Comparison of ENCODE assay signal across 1 cellular context in genomic region chr2:168652997-168653906, GRCh38.
TF ChIP-seq lines count a peak whose summit lies in the region.

No MANE protein-coding gene starts in this region.

TF ChIP-seq in HepG2, 621 proteins besides CTCF, POLR2A, EP300 and RAD21 (continued from another document):
- TF ChIP-seq SCMH1 (CRISPR knock-in tag; IDR thresholded peaks at IDR 0.05; ENCODE audit: borderline replicate concordance) (no peak), TFDP2 (CRISPR knock-in tag; IDR thresholded peaks at IDR 0.05) (no peak), MAFK (conservative IDR thresholded peaks at IDR 0.05 in 1 of 2, IDR thresholded peaks at IDR 0.05 in 1 of 2; ENCODE audit: low read length in 2 of 2) (peak; percentile 17 to 60; a peak in 2 of 4 replicates), TARDBP (CRISPR knock-in tag; IDR thresholded peaks at IDR 0.05) (no peak), GMEB1 (CRISPR knock-in tag; IDR thresholded peaks at IDR 0.05; ENCODE audit: borderline replicate concordance) (no peak), MEIS1 (CRISPR knock-in tag; IDR thresholded peaks at IDR 0.05; ENCODE audit: borderline replicate concordance) (no peak)
